In genomic region chr3:4821331-4821730, GRCh38 we compare ENCODE assay signal across 9 cellular contexts.
DNase-seq lines count a peak whose midpoint lies in the region; ATAC-seq and TF ChIP-seq lines count a peak whose summit lies in the region.
"Had no signal": no experiment of that assay in that cellular context is flagged by ENCODE, and none has a peak within 500 bp of the region (broad histone marks: within the 10 kb centered on the region; RNA-seq: fewer than 3 reads in every experiment).

No MANE protein-coding gene starts in this region.

- peaks cover 50% of the 10 kb centered on the region for H3K4me1 Mint-ChIP-seq in central memory CD8-positive, alpha-beta T cell

- H3K9me3 Mint-ChIP-seq in central memory CD8-positive, alpha-beta T cell, result no peaks in the 10 kb centered on the region

- ATAC-seq in central memory CD8-positive, alpha-beta T cell (replicated peaks; ENCODE audit: extremely low read depth, poor library complexity, severe bottlenecking), result no peak
- ATAC-seq in HG03139 (IDR thresholded peaks at IDR 0.05; ENCODE audit: unreplicated experiment), result no peak

- H3K36me3 Mint-ChIP-seq in central memory CD8-positive, alpha-beta T cell (ENCODE audit: insufficient read depth), result peaks cover 19% of the 10 kb centered on the region

- H3K36me3 ChIP-seq in WERI-Rb-1, result no peaks in the 10 kb centered on the region; the same call in 1 of the 2 replicates
- no peaks in the 10 kb centered on the region for H3K36me3 ChIP-seq in SJCRH30

- H3K27me3 ChIP-seq in WERI-Rb-1 (ENCODE audit: insufficient read depth, low read depth, severe bottlenecking), result no peaks in the 10 kb centered on the region
- H3K27me3 ChIP-seq in SJCRH30, result no peaks in the 10 kb centered on the region

- peak overlapping the region; percentile 94 for H3K27ac Mint-ChIP-seq in central memory CD8-positive, alpha-beta T cell (ENCODE audit: low read depth)

- H3K9me3 ChIP-seq in WERI-Rb-1 (ENCODE audit: severe bottlenecking) (peaks cover 10% of the 10 kb centered on the region), SJCRH30 (replicated peaks) (no peaks in the 10 kb centered on the region; the same call in 1 of the 2 replicates)

- H3K27me3 Mint-ChIP-seq in central memory CD8-positive, alpha-beta T cell, result no peaks in the 10 kb centered on the region

- no peak for TF ChIP-seq CTCF in WERI-Rb-1 (IDR thresholded peaks at IDR 0.05; ENCODE audit: low read depth, low read length)

- H3K4me3 ChIP-seq in WERI-Rb-1 (ENCODE audit: low read depth, low read length), result no peak overlapping the region
- H3K4me3 ChIP-seq in SJCRH30, result no peak overlapping the region

- peaks cover 14% of the 10 kb centered on the region for H3K4me1 ChIP-seq in SJCRH30

- H3K27ac ChIP-seq in WERI-Rb-1, result peak overlapping the region; percentile 79
- no peak overlapping the region for H3K27ac ChIP-seq in SJCRH30

- DNase-seq in ELF-1 (ENCODE audit: low read depth, low spot score) (peak; percentile 70), WERI-Rb-1 (no peak), retina (peak; percentile 9), HuH-7.5 (ENCODE audit: low spot score) (no peak), mesenteric fat pad (ENCODE audit: low spot score) (no peak), SJCRH30 (no peak)
- DNase-seq in central memory CD8-positive, alpha-beta T cell (ENCODE audit: low spot score in 2 of 2), result no peak
- DNase-seq: NCI-H82 had no signal

- no peak overlapping the region for H3K4me3 Mint-ChIP-seq in central memory CD8-positive, alpha-beta T cell

Comparison
In these comparisons a context has a peak if more than half of its experiments do, and no peak if none do; other contexts are left out.
1. DNase-seq: peak in ELF-1 (single experiment) and retina (single experiment); none in WERI-Rb-1 (single experiment), central memory CD8-positive, alpha-beta T cell (0 of 2), HuH-7.5 (single experiment), mesenteric fat pad (single experiment) and SJCRH30 (0 of 2).